21 cellular contexts compared by ENCODE assay signal in genomic region chr15:90881978-90882721, GRCh38. TPM values are rescaled to one million over a fixed set of nuclear protein-coding genes. Genes with fewer than 3 reads are reported as not detected.
A peak's percentile ranks its signal among the peaks of the same experiment; 100 is the strongest.
DNase-seq lines count a peak whose midpoint lies in the region; ATAC-seq, FAIRE-seq and TF ChIP-seq lines count a peak whose summit lies in the region.
"Had no signal": no experiment of that assay in that cellular context is flagged by ENCODE, and none has a peak within 500 bp of the region (broad histone marks: within the 10 kb centered on the region; RNA-seq: fewer than 3 reads in every experiment).

No MANE protein-coding gene starts in this region.

- ATAC-seq in mucosa of descending colon (no peak), GM21619 (IDR thresholded peaks at IDR 0.05; ENCODE audit: unreplicated experiment) (no peak)

- DNase-seq in GM12891 (ENCODE audit: insufficient read length, low spot score) (no peak), breast epithelium (ENCODE audit: low spot score in 2 of 2) (no peak), caudate nucleus (lab: John Stamatoyannopoulos, UW) (no peak), NCI-H1930 (lab: John Stamatoyannopoulos, UW) (no peak), mucosa of descending colon (no peak)
- DNase-seq: activated CD4-positive, CD25-positive, alpha-beta regulatory T cell; activated naive CD4-positive, alpha-beta T cell; AML-193; naive B cell; NCI-H1694 treated with DMSO at 0.1 percent for 48 hours; NCI-H446; SHP77 treated with DMSO at 0.1 percent for 48 hours; stimulated activated CD4-positive, alpha-beta T cell treated with anti-CD3 and anti-CD28 coated beads, Interleukin-4, amount 100 ng/mL, for 24 hours had no signal

- no peaks in the 10 kb centered on the region for H3K27me3 ChIP-seq in BLaER1 treated with 17β-estradiol and CSF1 and Interleukin-3, amounts not matched to agents 10 nM and 100 nM
- H3K27me3 ChIP-seq in breast epithelium (no peaks in the 10 kb centered on the region), neutrophil (no peaks in the 10 kb centered on the region)
- H3K27me3 ChIP-seq: suprapubic skin had no signal

- TF ChIP-seq POLR2A in GM12891 (IDR thresholded peaks at IDR 0.05; ENCODE audit: low read depth, low read length) (no peak), breast epithelium (IDR thresholded peaks at IDR 0.05) (no peak)

- H3K36me3 ChIP-seq in BLaER1 treated with 17β-estradiol and CSF1 and Interleukin-3, amounts not matched to agents 10 nM and 100 nM = peaks cover 62 to 70% (median 67%) of the 10 kb centered on the region in 11 experiments
- H3K36me3 ChIP-seq in breast epithelium (peaks cover 7% of the 10 kb centered on the region), neutrophil (peaks cover 70% of the 10 kb centered on the region), mucosa of descending colon (ENCODE audit: low read depth) (peaks cover 5% of the 10 kb centered on the region)

- peaks cover 4 to 66% (median 11%) of the 10 kb centered on the region in 11 experiments; a peak in 14 of 22 replicates for H4K20me1 ChIP-seq in BLaER1 treated with 17β-estradiol and CSF1 and Interleukin-3, amounts not matched to agents 10 nM and 100 nM

- H3K9ac ChIP-seq in BLaER1 treated with 17β-estradiol and CSF1 and Interleukin-3, amounts not matched to agents 10 nM and 100 nM = peak overlapping the region; percentile 88 to 97 (median 91); a peak in 18 of 22 replicates

- H3K4me1 ChIP-seq in BLaER1 treated with 17β-estradiol and CSF1 and Interleukin-3, amounts not matched to agents 10 nM and 100 nM = peaks cover 40 to 56% (median 46%) of the 10 kb centered on the region in 10 experiments
- H3K4me1 ChIP-seq in breast epithelium (peaks cover 11% of the 10 kb centered on the region in 2 donors), neutrophil (ENCODE audit: control insufficient read depth in 1 of 2, insufficient read depth in 1 of 2, low read depth in 1 of 2, low read length in 1 of 2) (peaks cover 31 to 34% of the 10 kb centered on the region in 2 experiments), mucosa of descending colon (ENCODE audit: low read depth) (peaks cover 15% of the 10 kb centered on the region)

- peak overlapping the region in 7 of 11 experiments; percentile 97 to 100 (median 99); a peak in 10 of 22 replicates for H3K4me2 ChIP-seq in BLaER1 treated with 17β-estradiol and CSF1 and Interleukin-3, amounts not matched to agents 10 nM and 100 nM

- no peak for FAIRE-seq in GM12891 (lab: Jason Lieb, UNC)
- FAIRE-seq: frontal cortex had no signal

- intact Hi-C loops in breast epithelium (cut with DNase I; ENCODE audit: low total_unique reads) = no loop called here
- intact Hi-C loops in mucosa of descending colon (cut with DNase I, micrococcal nuclease) = loop anchor here in 1 of 2 donors (10.0 kb wide), 2 partner anchors 187 to 357 kb away; partner anchors contain the start of gene CRTC3

- no peak for TF ChIP-seq CTCF in breast epithelium (IDR thresholded peaks at IDR 0.05)
- TF ChIP-seq CTCF in neutrophil (IDR thresholded peaks at IDR 0.05) = no peak
- TF ChIP-seq CTCF in mucosa of descending colon (IDR thresholded peaks at IDR 0.05) = no peak

- H3K27ac ChIP-seq in BLaER1 treated with 17β-estradiol and CSF1 and Interleukin-3, amounts not matched to agents 10 nM and 100 nM = peak overlapping the region in 8 of 11 experiments; percentile 90 to 97 (median 94); a peak in 15 of 22 replicates
- H3K27ac ChIP-seq in breast epithelium = peak overlapping the region; percentile 92 to 98
- H3K27ac ChIP-seq in neutrophil = peak overlapping the region; percentile 95
- H3K27ac ChIP-seq in caudate nucleus (ENCODE audit: low read depth, low read length) = no peak overlapping the region
- H3K27ac ChIP-seq: HL-60, suprapubic skin had no signal

- H3K4me3 ChIP-seq in BLaER1 treated with 17β-estradiol and CSF1 and Interleukin-3, amounts not matched to agents 10 nM and 100 nM = no peak overlapping the region
- no peak overlapping the region for H3K4me3 ChIP-seq in breast epithelium
- no peak overlapping the region for H3K4me3 ChIP-seq in neutrophil (ENCODE audit: low read depth in 1 of 2, low read length in 1 of 2)
- no peak overlapping the region for H3K4me3 ChIP-seq in mucosa of descending colon
- H3K4me3 ChIP-seq: lung, skin epidermis, suprapubic skin had no signal

- no peaks in the 10 kb centered on the region for H3K9me3 ChIP-seq in BLaER1 treated with 17β-estradiol and CSF1 and Interleukin-3, amounts not matched to agents 10 nM and 100 nM (replicated peaks in 1 of 11)
- no peaks in the 10 kb centered on the region for H3K9me3 ChIP-seq in breast epithelium
- no peaks in the 10 kb centered on the region for H3K9me3 ChIP-seq in neutrophil
- no peaks in the 10 kb centered on the region for H3K9me3 ChIP-seq in mucosa of descending colon
- H3K9me3 ChIP-seq: suprapubic skin had no signal

TF ChIP-seq in GM12891, 5 proteins besides CTCF, POLR2A, EP300 and RAD21:
- no peak for TF ChIP-seq TAF1 (IDR thresholded peaks at IDR 0.05; ENCODE audit: low read depth, low read length)
- peak; percentile 56; the same call in 1 of the 2 replicates for TF ChIP-seq POLR2AphosphoS5 (IDR thresholded peaks at IDR 0.05; ENCODE audit: low read depth, low read length)
- no peak for TF ChIP-seq PAX5 (IDR thresholded peaks at IDR 0.05; ENCODE audit: insufficient read depth, low read length, severe bottlenecking)
- TF ChIP-seq POU2F2 (IDR thresholded peaks at IDR 0.05; ENCODE audit: low read depth, low read length) = no peak

RNA-seq across cellular contexts. Expression of gene FES, which starts 2.2 kb away (rescaled TPM):
- 9.3 TPM for polyA plus RNA-seq in GM12891 (2012; ENCODE audit: low read depth, missing spikeins)
- total RNA-seq in breast epithelium (10 to 100 TPM; 41.4 to 54.7 (median 42.3) TPM), mucosa of descending colon (10 to 100 TPM in 2 of 3 donors, 1 to 10 TPM in 1; 7.9 to 18.6 (median 12.1) TPM)

RNA-seq across cellular contexts. Expression of gene FURIN, which starts 13.8 kb away (rescaled TPM):
- polyA plus RNA-seq in GM12891 (2012; ENCODE audit: low read depth, missing spikeins) = 28.0 TPM
- total RNA-seq in breast epithelium (10 to 100 TPM; 34.5 to 48.5 (median 36.4) TPM), mucosa of descending colon (10 to 100 TPM; 65.9 to 83.4 (median 67.4) TPM)

RNA-seq across cellular contexts. Expression of gene MAN2A2, which starts 21.0 kb away (rescaled TPM):
- polyA plus RNA-seq in GM12891 (2012; ENCODE audit: low read depth, missing spikeins) = 43.2 TPM
- total RNA-seq in breast epithelium (10 to 100 TPM; 38.2 to 58.0 (median 56.9) TPM), mucosa of descending colon (10 to 100 TPM; 50.9 to 75.8 (median 75.3) TPM)

RNA-seq across cellular contexts. Expression of gene HDDC3, which starts 50.2 kb away (rescaled TPM):
- 16.1 TPM for polyA plus RNA-seq in GM12891 (2012; ENCODE audit: low read depth, missing spikeins)
- total RNA-seq in breast epithelium (10 to 100 TPM; 19.0 to 22.3 (median 19.4) TPM), mucosa of descending colon (10 to 100 TPM; 10.7 to 23.4 (median 15.4) TPM)

RNA-seq across cellular contexts. Expression of gene UNC45A, which starts 52.9 kb away (rescaled TPM):
- 29.4 TPM for polyA plus RNA-seq in GM12891 (2012; ENCODE audit: low read depth, missing spikeins)
- total RNA-seq in breast epithelium (10 to 100 TPM; 52.4 to 65.0 (median 59.8) TPM), mucosa of descending colon (10 to 100 TPM; 43.9 to 92.5 (median 54.8) TPM)
